In genomic region chr18:14693882-14694281, GRCh38 we compare ENCODE assay signal across 13 cellular contexts. TPM values are rescaled to one million over a fixed set of nuclear protein-coding genes. Genes with fewer than 3 reads are reported as not detected.
"Had no signal": no experiment of that assay in that cellular context is flagged by ENCODE, and none has a peak within 500 bp of the region (broad histone marks: within the 10 kb centered on the region; RNA-seq: fewer than 3 reads in every experiment).

No MANE protein-coding gene starts in this region.

RNA-seq across cellular contexts. Expression of gene ANKRD30B, which starts 54.1 kb away (rescaled TPM):
- total RNA-seq: endothelial cell of umbilical vein, esophagus squamous epithelium, left ventricle myocardium superior, lower lobe of right lung, mononuclear cell, natural killer cell, renal cortical epithelial cell, right cardiac atrium, thoracic aorta, upper lobe of right lung, vagina had no signal
- polyA plus RNA-seq: endothelial cell of umbilical vein, keratinocyte, neural cell, right cardiac atrium had no signal
